Comparison of ENCODE assay signal across 9 cellular contexts in the genomic region with DNA sequence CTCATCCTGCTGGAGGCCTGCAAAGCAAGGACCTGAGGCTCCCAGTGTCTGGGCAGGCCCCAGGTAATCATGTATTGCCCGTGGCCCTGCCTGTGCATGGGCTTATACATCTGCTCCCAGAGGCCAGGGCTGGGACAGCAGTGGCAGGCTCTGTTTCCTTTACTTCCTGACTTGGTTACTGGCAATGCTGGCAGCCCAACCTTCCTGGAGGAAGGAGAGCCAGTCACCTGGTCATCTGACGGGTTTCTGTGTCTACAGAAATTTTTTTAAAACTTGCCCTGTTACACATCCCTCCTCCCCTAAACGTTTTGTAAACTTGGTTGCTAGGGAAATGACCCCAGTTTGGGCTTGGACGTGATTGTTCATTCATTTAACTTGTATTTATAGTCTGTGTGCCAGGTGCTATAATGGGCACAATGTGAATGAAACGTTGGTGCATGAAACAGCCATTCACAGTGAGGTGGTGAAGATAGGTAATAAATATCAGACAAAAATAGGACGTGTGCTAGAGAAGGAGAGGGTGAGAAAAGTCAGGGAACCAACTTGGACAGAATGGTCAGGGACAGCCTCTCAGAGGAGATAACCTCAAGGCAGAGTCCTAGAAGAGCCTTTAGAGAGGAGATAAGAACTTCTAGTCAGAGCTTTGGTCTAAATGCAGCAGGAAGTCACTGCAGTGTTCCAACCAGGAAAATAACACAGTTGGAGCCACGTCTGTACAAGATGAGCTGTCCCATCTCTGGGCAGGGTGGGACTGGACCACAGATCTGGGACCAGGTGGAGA. TPM values are rescaled to one million over a fixed set of nuclear protein-coding genes. Genes with fewer than 3 reads are reported as not detected.
DNase-seq lines count a peak whose midpoint lies in the region; ATAC-seq and TF ChIP-seq lines count a peak whose summit lies in the region.
"Had no signal": no experiment of that assay in that cellular context is flagged by ENCODE, and none has a peak within 500 bp of the region (broad histone marks: within the 10 kb centered on the region; RNA-seq: fewer than 3 reads in every experiment).

No MANE protein-coding gene starts in this region.

- no peak for TF ChIP-seq POLR2A in uterus (IDR thresholded peaks at IDR 0.05)

- ATAC-seq in left ventricle myocardium superior (no peak), left lung (no peak), HG03039 (IDR thresholded peaks at IDR 0.05; ENCODE audit: unreplicated experiment) (no peak)

- peaks cover 6% of the 10 kb centered on the region for H3K36me3 ChIP-seq in cardiac muscle cell
- peaks cover 0 to 65% of the 10 kb centered on the region in 2 donors for H3K36me3 ChIP-seq in left lung
- H3K36me3 ChIP-seq in uterus, result no peaks in the 10 kb centered on the region

- H3K27me3 ChIP-seq in cardiac muscle cell (no peaks in the 10 kb centered on the region), left lung (no peaks in the 10 kb centered on the region), uterus (no peaks in the 10 kb centered on the region)

- peak overlapping the region; percentile 90 for H3K27ac ChIP-seq in cardiac muscle cell
- H3K27ac ChIP-seq in angular gyrus (ENCODE audit: low read depth, low read length), result peak overlapping the region; percentile 86
- peak overlapping the region; percentile 71 to 72 for H3K27ac ChIP-seq in left lung
- H3K27ac ChIP-seq in uterus, result peak overlapping the region; percentile 66 to 69

- intact Hi-C loops in left ventricle myocardium superior (cut with micrococcal nuclease) (no loop called here), left lung (cut with DNase I) (loop anchor here in 1 of 2 donors (5.0 kb wide), 1 partner anchor 183 kb away; a partner anchor contains a TSS), uterus (cut with DNase I; ENCODE audit: low total_unique reads) (no loop called here)

- TF ChIP-seq CTCF in cardiac muscle cell (IDR thresholded peaks at IDR 0.05; ENCODE audit: low read depth, low read length), result no peak
- no peak for TF ChIP-seq CTCF in left lung (IDR thresholded peaks at IDR 0.05)
- peak in 2 of 4 experiments; percentile 3 to 36 for TF ChIP-seq CTCF in uterus (IDR thresholded peaks at IDR 0.05)

- no peak overlapping the region for H3K4me3 ChIP-seq in cardiac muscle cell
- H3K4me3 ChIP-seq in left lung, result no peak overlapping the region
- no peak overlapping the region for H3K4me3 ChIP-seq in uterus

- H3K4me1 ChIP-seq in cardiac muscle cell (ENCODE audit: low read depth) (peaks cover 57% of the 10 kb centered on the region), left lung (peaks cover 20 to 64% of the 10 kb centered on the region in 2 donors), uterus (no peaks in the 10 kb centered on the region)

- H3K9me3 ChIP-seq in cardiac muscle cell (ENCODE audit: low read depth) (no peaks in the 10 kb centered on the region), left lung (no peaks in the 10 kb centered on the region), uterus (no peaks in the 10 kb centered on the region)

- DNase-seq in cardiac muscle cell (ENCODE audit: low read depth in 1 of 2, low spot score in 1 of 2), result no peak
- no peak for DNase-seq in left ventricle myocardium superior
- DNase-seq in left lung, result peak in 1 of 2 donors; percentile 33
- peak in 1 of 2 donors; percentile 61 for DNase-seq in uterus
- DNase-seq in SHP77 (lab: John Stamatoyannopoulos, UW), result no peak
- no peak for DNase-seq in SHP77 treated with DMSO at 0.1 percent for 48 hours (lab: John Stamatoyannopoulos, UW)
- DNase-seq: NCI-H1930 had no signal

RNA-seq across cellular contexts. Expression of a gene that starts 14.1 kb away (rescaled TPM):
- total RNA-seq in cardiac muscle cell (74.1 and 95.1 TPM in 2 replicates), left ventricle myocardium superior (36.2 TPM), left lung (10 to 100 TPM; 48.7 to 50.4 TPM), uterus (10 to 100 TPM; 35.3 to 74.8 (median 48.8) TPM)
- polyA plus RNA-seq in cardiac muscle cell, result 71.9 and 83.9 TPM in 2 replicates

RNA-seq across cellular contexts. Expression of a gene that starts 21.7 kb away (rescaled TPM):
- 0.56 and 0.69 TPM in 2 replicates for total RNA-seq in cardiac muscle cell
- 0.39 TPM in 1 of 2 replicates, not detected in the other for polyA plus RNA-seq in cardiac muscle cell
- 0.07 TPM for total RNA-seq in left ventricle myocardium superior
- under 1 TPM; 0.21 to 0.61 TPM for total RNA-seq in left lung
- total RNA-seq in uterus, result 1 to 10 TPM in 1 of 4 donors, under 1 TPM in 2, not detected in 1; 0.30 to 1.8 (median 0.48) TPM
